ENCODE assay signal across 1 cellular context in the genomic region with DNA sequence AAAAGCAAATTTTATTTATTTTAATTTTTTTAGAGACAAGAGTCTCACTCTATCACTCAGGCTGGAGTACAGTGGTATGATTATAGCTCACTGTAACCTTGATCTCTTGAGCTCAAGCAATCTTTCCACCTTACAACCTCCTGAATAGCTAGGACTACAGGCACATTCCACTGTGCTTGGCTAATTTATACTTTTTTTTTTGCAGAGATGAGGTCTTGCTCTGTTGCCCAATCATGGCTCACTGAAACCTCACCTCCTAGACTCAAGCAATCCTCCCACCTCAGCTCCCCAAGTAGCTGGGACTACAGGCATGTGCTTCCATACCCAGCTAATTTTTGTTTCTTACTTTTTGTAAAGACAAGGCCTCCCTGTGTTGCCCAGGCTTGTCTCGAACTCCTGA.
TF ChIP-seq lines count a peak whose summit lies in the region.

No MANE protein-coding gene starts in this region.

TF ChIP-seq in HepG2, 621 proteins besides CTCF, POLR2A, EP300 and RAD21 (continued from another document):
- TF ChIP-seq PAXIP1 (CRISPR knock-in tag; conservative IDR thresholded peaks at IDR 0.05) (peak; percentile 56), HDAC2 (CRISPR knock-in tag; IDR thresholded peaks at IDR 0.05) (peak; percentile 28; the same call in 1 of the 2 replicates), ZNF260 (CRISPR knock-in tag; IDR thresholded peaks at IDR 0.05; ENCODE audit: borderline replicate concordance, low read depth) (no peak), EHMT2 (IDR thresholded peaks at IDR 0.05; ENCODE audit: borderline replicate concordance, low read depth, low read length) (0 out of 2 replicates have a peak, but pooled peaks have one; percentile 50), GFI1 (CRISPR knock-in tag; IDR thresholded peaks at IDR 0.05; ENCODE audit: borderline replicate concordance) (0 out of 2 replicates have a peak, but pooled peaks have one; percentile 26), ZMYM4 (CRISPR knock-in tag; IDR thresholded peaks at IDR 0.05) (peak; percentile 31; the same call in 1 of the 2 replicates), NCOR1 (IDR thresholded peaks at IDR 0.05; ENCODE audit: borderline replicate concordance, low read length) (peak; percentile 56; the same call in 1 of the 2 replicates), MTF1 (CRISPR knock-in tag; IDR thresholded peaks at IDR 0.05) (no peak), ETS1 (CRISPR knock-in tag; IDR thresholded peaks at IDR 0.05) (no peak), POGZ (CRISPR knock-in tag; IDR thresholded peaks at IDR 0.05) (peak; percentile 37; the same call in 1 of the 2 replicates), NFYB (CRISPR knock-in tag; IDR thresholded peaks at IDR 0.05) (peak; percentile 37), ZNF121 (CRISPR knock-in tag; IDR thresholded peaks at IDR 0.05) (peak; percentile 81), SIX1 (CRISPR knock-in tag; IDR thresholded peaks at IDR 0.05; ENCODE audit: borderline replicate concordance) (peak; percentile 16; the same call in 1 of the 2 replicates), CEBPG (CRISPR knock-in tag; IDR thresholded peaks at IDR 0.05) (peak; percentile 83), HMG20A (CRISPR knock-in tag; IDR thresholded peaks at IDR 0.05; ENCODE audit: borderline replicate concordance) (peak; percentile 52; the same call in 1 of the 2 replicates), NR2F6 (IDR thresholded peaks at IDR 0.05) (no peak), NR2F6 (CRISPR knock-in tag; IDR thresholded peaks at IDR 0.05) (0 out of 2 replicates have a peak, but pooled peaks have one; percentile 16), DR1 (CRISPR knock-in tag; IDR thresholded peaks at IDR 0.05) (no peak), GTF2F1 (IDR thresholded peaks at IDR 0.05; ENCODE audit: low read length) (no peak), NCOA2 (CRISPR knock-in tag; IDR thresholded peaks at IDR 0.05) (peak; percentile 53; the same call in 1 of the 2 replicates), GATAD2A (CRISPR knock-in tag; IDR thresholded peaks at IDR 0.05) (peak; percentile 61), PHF21A (CRISPR knock-in tag; IDR thresholded peaks at IDR 0.05) (peak; percentile 13; the same call in 1 of the 2 replicates), HMGXB3 (CRISPR knock-in tag; IDR thresholded peaks at IDR 0.05; ENCODE audit: borderline replicate concordance) (no peak), KAT8 (CRISPR knock-in tag; IDR thresholded peaks at IDR 0.05) (0 out of 2 replicates have a peak, but pooled peaks have one; percentile 23)
